ENCODE assay signal across 1 cellular context in the genomic region with DNA sequence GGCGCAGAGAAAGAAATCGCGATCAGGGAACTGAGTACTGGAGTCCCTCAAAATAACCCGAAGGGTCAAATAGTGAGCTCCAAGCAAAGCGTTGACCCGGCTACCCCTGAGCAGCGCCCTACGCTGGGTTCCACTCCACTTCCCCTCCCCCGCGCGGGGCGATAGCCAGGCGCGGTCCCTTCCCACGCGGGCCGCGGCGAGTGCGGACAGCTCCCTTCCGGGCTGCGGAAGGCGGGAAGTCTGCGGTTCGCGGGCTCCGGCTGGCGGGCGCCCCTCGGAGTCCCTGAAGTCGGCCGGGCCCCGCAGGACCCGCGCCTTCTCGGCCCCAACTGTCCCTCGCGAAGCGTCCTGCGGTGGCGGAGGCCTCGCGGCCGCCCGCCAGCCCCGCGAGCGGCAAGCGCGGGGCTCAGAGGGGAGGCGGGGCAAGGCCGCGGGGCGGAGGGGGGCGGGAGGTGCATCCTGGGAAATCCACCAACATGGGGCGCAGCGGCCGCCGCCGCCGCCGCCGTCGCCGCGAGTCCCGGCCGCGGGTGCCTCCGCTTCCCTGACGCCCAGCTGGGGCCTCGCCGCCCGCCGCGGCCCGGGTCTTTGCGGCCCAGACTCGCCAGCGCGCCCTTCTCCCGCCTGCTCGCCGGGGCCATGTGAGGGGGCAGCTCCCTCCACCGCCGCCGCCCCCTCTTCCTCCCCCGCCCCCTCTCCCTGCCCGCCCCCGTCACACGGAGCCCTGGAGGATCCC.
TF ChIP-seq lines count a peak whose summit lies in the region.

A gene (plus strand): TSS at position 457 of the 736 bp plus-strand sequence. CDS start 315 bp downstream, outside the sequence.

TF ChIP-seq in HEK293, 187 proteins besides CTCF, POLR2A, EP300 and RAD21 (continued from another document and continues in another):
- TF ChIP-seq ZNF23 (tag by site-specific recombination; IDR thresholded peaks at IDR 0.05; ENCODE audit: borderline replicate concordance), result no peak
- peak; percentile 42; the same call in 1 of the 2 replicates for TF ChIP-seq ZBTB20 (tag by site-specific recombination; IDR thresholded peaks at IDR 0.05)
- TF ChIP-seq ZNF548 (tag by site-specific recombination; IDR thresholded peaks at IDR 0.05), result no peak
- no peak for TF ChIP-seq ZNF112 (tag by site-specific recombination; IDR thresholded peaks at IDR 0.05)
- TF ChIP-seq, protein P1, sequence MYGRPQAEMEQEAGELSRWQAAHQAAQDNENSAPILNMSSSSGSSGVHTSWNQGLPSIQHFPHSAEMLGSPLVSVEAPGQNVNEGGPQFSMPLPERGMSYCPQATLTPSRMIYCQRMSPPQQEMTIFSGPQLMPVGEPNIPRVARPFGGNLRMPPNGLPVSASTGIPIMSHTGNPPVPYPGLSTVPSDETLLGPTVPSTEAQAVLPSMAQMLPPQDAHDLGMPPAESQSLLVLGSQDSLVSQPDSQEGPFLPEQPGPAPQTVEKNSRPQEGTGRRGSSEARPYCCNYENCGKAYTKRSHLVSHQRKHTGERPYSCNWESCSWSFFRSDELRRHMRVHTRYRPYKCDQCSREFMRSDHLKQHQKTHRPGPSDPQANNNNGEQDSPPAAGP (tag by site-specific recombination; IDR thresholded peaks at IDR 0.05), result 0 out of 2 replicates have a peak, but pooled peaks have one; percentile 25
- no peak for TF ChIP-seq ZNF24 (tag by site-specific recombination; IDR thresholded peaks at IDR 0.05)
- no peak for TF ChIP-seq YY1 (tag by site-specific recombination; IDR thresholded peaks at IDR 0.05)
- TF ChIP-seq, protein P2, sequence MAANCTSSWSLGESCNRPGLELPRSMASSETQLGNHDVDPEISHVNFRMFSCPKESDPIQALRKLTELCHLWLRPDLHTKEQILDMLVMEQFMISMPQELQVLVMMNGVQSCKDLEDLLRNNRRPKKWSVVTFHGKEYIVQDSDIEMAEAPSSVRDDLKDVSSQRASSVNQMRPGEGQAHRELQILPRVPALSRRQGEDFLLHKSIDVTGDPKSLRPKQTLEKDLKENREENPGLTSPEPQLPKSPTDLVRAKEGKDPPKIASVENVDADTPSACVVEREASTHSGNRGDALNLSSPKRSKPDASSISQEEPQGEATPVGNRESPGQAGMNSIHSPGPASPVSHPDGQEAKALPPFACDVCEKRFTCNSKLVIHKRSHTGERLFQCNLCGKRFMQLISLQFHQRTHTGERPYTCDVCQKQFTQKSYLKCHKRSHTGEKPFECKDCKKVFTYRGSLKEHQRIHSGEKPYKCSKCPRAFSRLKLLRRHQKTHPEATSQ (tag by site-specific recombination; IDR thresholded peaks at IDR 0.05), result no peak
- TF ChIP-seq ZNF146 (tag by site-specific recombination; IDR thresholded peaks at IDR 0.05), result no peak
- no peak for TF ChIP-seq ZNF354C (tag by site-specific recombination; IDR thresholded peaks at IDR 0.05; ENCODE audit: borderline replicate concordance, low read depth)
- no peak for TF ChIP-seq OVOL3 (tag by site-specific recombination; IDR thresholded peaks at IDR 0.05)
- no peak for TF ChIP-seq HOXD13 (CRISPR knock-in tag; IDR thresholded peaks at IDR 0.05; ENCODE audit: borderline replicate concordance)
- no peak for TF ChIP-seq ZNF560 (tag by site-specific recombination; IDR thresholded peaks at IDR 0.05; ENCODE audit: borderline replicate concordance)
- no peak for TF ChIP-seq ZNF274 (IDR thresholded peaks at IDR 0.05; ENCODE audit: low read length)
- no peak for TF ChIP-seq ZNF274 (tag by site-specific recombination; IDR thresholded peaks at IDR 0.05; ENCODE audit: borderline replicate concordance)
- TF ChIP-seq ZNF544 (tag by site-specific recombination; IDR thresholded peaks at IDR 0.05), result no peak
- TF ChIP-seq ZNF157 (tag by site-specific recombination; IDR thresholded peaks at IDR 0.05), result no peak
- no peak for TF ChIP-seq ZNF624 (tag by site-specific recombination; IDR thresholded peaks at IDR 0.05)
- TF ChIP-seq, protein P3, sequence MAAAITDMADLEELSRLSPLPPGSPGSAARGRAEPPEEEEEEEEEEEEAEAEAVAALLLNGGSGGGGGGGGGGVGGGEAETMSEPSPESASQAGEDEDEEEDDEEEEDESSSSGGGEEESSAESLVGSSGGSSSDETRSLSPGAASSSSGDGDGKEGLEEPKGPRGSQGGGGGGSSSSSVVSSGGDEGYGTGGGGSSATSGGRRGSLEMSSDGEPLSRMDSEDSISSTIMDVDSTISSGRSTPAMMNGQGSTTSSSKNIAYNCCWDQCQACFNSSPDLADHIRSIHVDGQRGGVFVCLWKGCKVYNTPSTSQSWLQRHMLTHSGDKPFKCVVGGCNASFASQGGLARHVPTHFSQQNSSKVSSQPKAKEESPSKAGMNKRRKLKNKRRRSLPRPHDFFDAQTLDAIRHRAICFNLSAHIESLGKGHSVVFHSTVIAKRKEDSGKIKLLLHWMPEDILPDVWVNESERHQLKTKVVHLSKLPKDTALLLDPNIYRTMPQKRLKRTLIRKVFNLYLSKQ (tag by site-specific recombination; IDR thresholded peaks at IDR 0.05; ENCODE audit: borderline replicate concordance), result no peak
- TF ChIP-seq, protein P4, sequence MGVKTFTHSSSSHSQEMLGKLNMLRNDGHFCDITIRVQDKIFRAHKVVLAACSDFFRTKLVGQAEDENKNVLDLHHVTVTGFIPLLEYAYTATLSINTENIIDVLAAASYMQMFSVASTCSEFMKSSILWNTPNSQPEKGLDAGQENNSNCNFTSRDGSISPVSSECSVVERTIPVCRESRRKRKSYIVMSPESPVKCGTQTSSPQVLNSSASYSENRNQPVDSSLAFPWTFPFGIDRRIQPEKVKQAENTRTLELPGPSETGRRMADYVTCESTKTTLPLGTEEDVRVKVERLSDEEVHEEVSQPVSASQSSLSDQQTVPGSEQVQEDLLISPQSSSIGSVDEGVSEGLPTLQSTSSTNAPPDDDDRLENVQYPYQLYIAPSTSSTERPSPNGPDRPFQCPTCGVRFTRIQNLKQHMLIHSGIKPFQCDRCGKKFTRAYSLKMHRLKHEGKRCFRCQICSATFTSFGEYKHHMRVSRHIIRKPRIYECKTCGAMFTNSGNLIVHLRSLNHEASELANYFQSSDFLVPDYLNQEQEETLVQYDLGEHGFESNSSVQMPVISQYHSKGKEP (tag by site-specific recombination; IDR thresholded peaks at IDR 0.05), result no peak
- no peak for TF ChIP-seq ZNF529 (tag by site-specific recombination; IDR thresholded peaks at IDR 0.05; ENCODE audit: insufficient replicate concordance)
- no peak for TF ChIP-seq ZNF202 (tag by site-specific recombination; IDR thresholded peaks at IDR 0.05; ENCODE audit: borderline replicate concordance)
- TF ChIP-seq ZNF175 (tag by site-specific recombination; IDR thresholded peaks at IDR 0.05), result no peak
- TF ChIP-seq, protein P5, sequence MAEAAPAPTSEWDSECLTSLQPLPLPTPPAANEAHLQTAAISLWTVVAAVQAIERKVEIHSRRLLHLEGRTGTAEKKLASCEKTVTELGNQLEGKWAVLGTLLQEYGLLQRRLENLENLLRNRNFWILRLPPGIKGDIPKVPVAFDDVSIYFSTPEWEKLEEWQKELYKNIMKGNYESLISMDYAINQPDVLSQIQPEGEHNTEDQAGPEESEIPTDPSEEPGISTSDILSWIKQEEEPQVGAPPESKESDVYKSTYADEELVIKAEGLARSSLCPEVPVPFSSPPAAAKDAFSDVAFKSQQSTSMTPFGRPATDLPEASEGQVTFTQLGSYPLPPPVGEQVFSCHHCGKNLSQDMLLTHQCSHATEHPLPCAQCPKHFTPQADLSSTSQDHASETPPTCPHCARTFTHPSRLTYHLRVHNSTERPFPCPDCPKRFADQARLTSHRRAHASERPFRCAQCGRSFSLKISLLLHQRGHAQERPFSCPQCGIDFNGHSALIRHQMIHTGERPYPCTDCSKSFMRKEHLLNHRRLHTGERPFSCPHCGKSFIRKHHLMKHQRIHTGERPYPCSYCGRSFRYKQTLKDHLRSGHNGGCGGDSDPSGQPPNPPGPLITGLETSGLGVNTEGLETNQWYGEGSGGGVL (tag by site-specific recombination; IDR thresholded peaks at IDR 0.05), result peak; percentile 81
- TF ChIP-seq, protein P6, sequence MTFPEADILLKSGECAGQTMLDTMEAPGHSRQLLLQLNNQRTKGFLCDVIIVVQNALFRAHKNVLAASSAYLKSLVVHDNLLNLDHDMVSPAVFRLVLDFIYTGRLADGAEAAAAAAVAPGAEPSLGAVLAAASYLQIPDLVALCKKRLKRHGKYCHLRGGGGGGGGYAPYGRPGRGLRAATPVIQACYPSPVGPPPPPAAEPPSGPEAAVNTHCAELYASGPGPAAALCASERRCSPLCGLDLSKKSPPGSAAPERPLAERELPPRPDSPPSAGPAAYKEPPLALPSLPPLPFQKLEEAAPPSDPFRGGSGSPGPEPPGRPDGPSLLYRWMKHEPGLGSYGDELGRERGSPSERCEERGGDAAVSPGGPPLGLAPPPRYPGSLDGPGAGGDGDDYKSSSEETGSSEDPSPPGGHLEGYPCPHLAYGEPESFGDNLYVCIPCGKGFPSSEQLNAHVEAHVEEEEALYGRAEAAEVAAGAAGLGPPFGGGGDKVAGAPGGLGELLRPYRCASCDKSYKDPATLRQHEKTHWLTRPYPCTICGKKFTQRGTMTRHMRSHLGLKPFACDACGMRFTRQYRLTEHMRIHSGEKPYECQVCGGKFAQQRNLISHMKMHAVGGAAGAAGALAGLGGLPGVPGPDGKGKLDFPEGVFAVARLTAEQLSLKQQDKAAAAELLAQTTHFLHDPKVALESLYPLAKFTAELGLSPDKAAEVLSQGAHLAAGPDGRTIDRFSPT (tag by site-specific recombination; IDR thresholded peaks at IDR 0.05), result no peak
- no peak for TF ChIP-seq ZNF623 (tag by site-specific recombination; IDR thresholded peaks at IDR 0.05)
- TF ChIP-seq ZNF660 (tag by site-specific recombination; IDR thresholded peaks at IDR 0.05), result peak; percentile 37; the same call in 1 of the 2 replicates
- no peak for TF ChIP-seq ZSCAN23 (tag by site-specific recombination; IDR thresholded peaks at IDR 0.05)
- no peak for TF ChIP-seq ZNF169 (tag by site-specific recombination; IDR thresholded peaks at IDR 0.05)
- no peak for TF ChIP-seq ZNF211 (tag by site-specific recombination; IDR thresholded peaks at IDR 0.05; ENCODE audit: low read depth)
- TF ChIP-seq ZNF792 (tag by site-specific recombination; IDR thresholded peaks at IDR 0.05), result no peak
- no peak for TF ChIP-seq TRIM28 (IDR thresholded peaks at IDR 0.05; ENCODE audit: borderline replicate concordance, low read length)
- 0 out of 2 replicates have a peak, but pooled peaks have one; percentile 17 for TF ChIP-seq KLF16 (tag by site-specific recombination; IDR thresholded peaks at IDR 0.05)
- TF ChIP-seq GLI2 (tag by site-specific recombination; IDR thresholded peaks at IDR 0.05; ENCODE audit: borderline replicate concordance, low read depth), result no peak
- no peak for TF ChIP-seq ZNF555 (tag by site-specific recombination; conservative IDR thresholded peaks at IDR 0.05)
- no peak for TF ChIP-seq IKZF3 (tag by site-specific recombination; IDR thresholded peaks at IDR 0.05)
- no peak for TF ChIP-seq ZFP3 (tag by site-specific recombination; IDR thresholded peaks at IDR 0.05; ENCODE audit: low read depth)
- no peak for TF ChIP-seq ZSCAN16 (tag by site-specific recombination; IDR thresholded peaks at IDR 0.05)
- TF ChIP-seq, protein P7, sequence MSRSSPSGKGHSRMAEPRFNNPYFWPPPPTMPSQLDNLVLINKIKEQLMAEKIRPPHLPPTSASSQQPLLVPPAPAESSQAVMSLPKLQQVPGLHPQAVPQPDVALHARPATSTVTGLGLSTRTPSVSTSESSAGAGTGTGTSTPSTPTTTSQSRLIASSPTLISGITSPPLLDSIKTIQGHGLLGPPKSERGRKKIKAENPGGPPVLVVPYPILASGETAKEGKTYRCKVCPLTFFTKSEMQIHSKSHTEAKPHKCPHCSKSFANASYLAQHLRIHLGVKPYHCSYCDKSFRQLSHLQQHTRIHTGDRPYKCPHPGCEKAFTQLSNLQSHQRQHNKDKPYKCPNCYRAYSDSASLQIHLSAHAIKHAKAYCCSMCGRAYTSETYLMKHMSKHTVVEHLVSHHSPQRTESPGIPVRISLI (tag by site-specific recombination; IDR thresholded peaks at IDR 0.05), result no peak
- no peak for TF ChIP-seq SCRT2 (tag by site-specific recombination; IDR thresholded peaks at IDR 0.05)
- TF ChIP-seq ZNF677 (tag by site-specific recombination; IDR thresholded peaks at IDR 0.05), result no peak
- TF ChIP-seq ZBTB8A (tag by site-specific recombination; IDR thresholded peaks at IDR 0.05), result peak; percentile 90
- TF ChIP-seq ZNF366 (tag by site-specific recombination; conservative IDR thresholded peaks at IDR 0.05), result no peak
- TF ChIP-seq BCL11B (tag by site-specific recombination; IDR thresholded peaks at IDR 0.05; ENCODE audit: low read depth), result no peak
- TF ChIP-seq ZNF571 (tag by site-specific recombination; IDR thresholded peaks at IDR 0.05), result no peak
- no peak for TF ChIP-seq SP3 (tag by site-specific recombination; IDR thresholded peaks at IDR 0.05)
- TF ChIP-seq ZNF701 (tag by site-specific recombination; IDR thresholded peaks at IDR 0.05), result no peak
- TF ChIP-seq ZNF19 (tag by site-specific recombination; IDR thresholded peaks at IDR 0.05; ENCODE audit: low read depth), result no peak
- TF ChIP-seq, protein P8, sequence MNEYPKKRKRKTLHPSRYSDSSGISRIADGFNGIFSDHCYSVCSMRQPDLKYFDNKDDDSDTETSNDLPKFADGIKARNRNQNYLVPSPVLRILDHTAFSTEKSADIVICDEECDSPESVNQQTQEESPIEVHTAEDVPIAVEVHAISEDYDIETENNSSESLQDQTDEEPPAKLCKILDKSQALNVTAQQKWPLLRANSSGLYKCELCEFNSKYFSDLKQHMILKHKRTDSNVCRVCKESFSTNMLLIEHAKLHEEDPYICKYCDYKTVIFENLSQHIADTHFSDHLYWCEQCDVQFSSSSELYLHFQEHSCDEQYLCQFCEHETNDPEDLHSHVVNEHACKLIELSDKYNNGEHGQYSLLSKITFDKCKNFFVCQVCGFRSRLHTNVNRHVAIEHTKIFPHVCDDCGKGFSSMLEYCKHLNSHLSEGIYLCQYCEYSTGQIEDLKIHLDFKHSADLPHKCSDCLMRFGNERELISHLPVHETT (tag by site-specific recombination; IDR thresholded peaks at IDR 0.05), result no peak
- TF ChIP-seq, protein P9, sequence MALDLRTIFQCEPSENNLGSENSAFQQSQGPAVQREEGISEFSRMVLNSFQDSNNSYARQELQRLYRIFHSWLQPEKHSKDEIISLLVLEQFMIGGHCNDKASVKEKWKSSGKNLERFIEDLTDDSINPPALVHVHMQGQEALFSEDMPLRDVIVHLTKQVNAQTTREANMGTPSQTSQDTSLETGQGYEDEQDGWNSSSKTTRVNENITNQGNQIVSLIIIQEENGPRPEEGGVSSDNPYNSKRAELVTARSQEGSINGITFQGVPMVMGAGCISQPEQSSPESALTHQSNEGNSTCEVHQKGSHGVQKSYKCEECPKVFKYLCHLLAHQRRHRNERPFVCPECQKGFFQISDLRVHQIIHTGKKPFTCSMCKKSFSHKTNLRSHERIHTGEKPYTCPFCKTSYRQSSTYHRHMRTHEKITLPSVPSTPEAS (tag by site-specific recombination; IDR thresholded peaks at IDR 0.05), result no peak
- no peak for TF ChIP-seq ZNF791 (tag by site-specific recombination; IDR thresholded peaks at IDR 0.05)
- TF ChIP-seq ZNF132 (tag by site-specific recombination; IDR thresholded peaks at IDR 0.05; ENCODE audit: borderline replicate concordance), result no peak
- TF ChIP-seq ZNF610 (tag by site-specific recombination; IDR thresholded peaks at IDR 0.05; ENCODE audit: borderline replicate concordance), result no peak
- no peak for TF ChIP-seq ZFP37 (tag by site-specific recombination; IDR thresholded peaks at IDR 0.05)
